ENCODE assay signal across 9 cellular contexts in the genomic region with DNA sequence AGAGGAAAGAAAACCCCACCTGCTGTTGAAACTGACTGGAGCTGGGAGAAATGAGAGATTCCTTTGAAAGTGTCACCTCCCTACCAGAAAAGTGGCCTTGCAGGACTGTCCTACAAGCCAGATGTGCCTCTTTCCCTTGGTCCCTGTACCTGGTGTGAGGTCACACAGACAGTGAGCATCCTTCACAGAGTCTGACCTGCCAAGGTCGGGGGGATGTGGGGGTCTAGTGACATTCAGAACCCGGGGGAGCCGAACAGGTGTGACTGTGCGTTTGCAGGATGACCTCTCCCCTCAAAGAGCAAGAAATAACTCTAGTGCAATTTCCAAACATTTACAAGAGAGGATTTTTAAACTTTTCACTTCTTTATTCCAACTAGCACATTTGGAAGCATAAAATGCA.
"Had no signal": no experiment of that assay in that cellular context is flagged by ENCODE, and none has a peak within 500 bp of the region (broad histone marks: within the 10 kb centered on the region; RNA-seq: fewer than 3 reads in every experiment).

No MANE protein-coding gene starts in this region.

- H3K27ac ChIP-seq: GM23248 had no signal

- H3K9me3 ChIP-seq: HAP-1 had no signal

- H3K4me3 ChIP-seq: GM23248, GM23338, HAP-1 had no signal

- H3K36me3 ChIP-seq: HAP-1 had no signal

- DNase-seq: GM23248, GOT3, H7, H9, HCEC 1CT, HFFc6 had no signal

- H3K4me1 ChIP-seq: HAP-1 had no signal

- ATAC-seq: GM23338, HCT116 had no signal
